8 cellular contexts compared by ENCODE assay signal in genomic region chr1:5991784-5992033, GRCh38. TPM values are rescaled to one million over a fixed set of nuclear protein-coding genes. Genes with fewer than 3 reads are reported as not detected.
A peak's percentile ranks its signal among the peaks of the same experiment; 100 is the strongest.
DNase-seq lines count a peak whose midpoint lies in the region; ATAC-seq and TF ChIP-seq lines count a peak whose summit lies in the region.

No MANE protein-coding gene starts in this region.

- ATAC-seq in GM21528 (IDR thresholded peaks at IDR 0.05; ENCODE audit: low FRiP score, unreplicated experiment) (peak; percentile 22), upper lobe of left lung (ENCODE audit: low FRiP score in 2 of 2) (peak in 1 of 2 donors; percentile 55), GM21825 (IDR thresholded peaks at IDR 0.05; ENCODE audit: unreplicated experiment) (no peak)

- H3K9me3 ChIP-seq in DOHH2 (ENCODE audit: control insufficient read depth, insufficient read depth, low read length): no peaks in the 10 kb centered on the region
- no peaks in the 10 kb centered on the region for H3K9me3 ChIP-seq in Karpas-422 (ENCODE audit: low read length)
- H3K9me3 ChIP-seq in mammary epithelial cell (replicated peaks; ENCODE audit: insufficient read depth, low read length): no peaks in the 10 kb centered on the region
- H3K9me3 ChIP-seq in upper lobe of left lung: no peaks in the 10 kb centered on the region

- H3K9me2 ChIP-seq in DOHH2 (replicated peaks; ENCODE audit: control insufficient read depth, low read length) (no peaks in the 10 kb centered on the region), Karpas-422 (replicated peaks; ENCODE audit: insufficient read depth, low read length) (no peaks in the 10 kb centered on the region)

- no peaks in the 10 kb centered on the region for H3K27me3 ChIP-seq in DOHH2 (ENCODE audit: control insufficient read depth, low read length)
- H3K27me3 ChIP-seq in Karpas-422 (ENCODE audit: low read length): no peaks in the 10 kb centered on the region
- H3K27me3 ChIP-seq in mammary epithelial cell (ENCODE audit: insufficient read depth, low read length): no peaks in the 10 kb centered on the region
- peaks cover 0 to 5% (median 0%) of the 10 kb centered on the region in 4 donors for H3K27me3 ChIP-seq in upper lobe of left lung

- TF ChIP-seq POLR2A in lower leg skin (IDR thresholded peaks at IDR 0.05): no peak
- no peak for TF ChIP-seq POLR2A in upper lobe of left lung (IDR thresholded peaks at IDR 0.05)

- H3F3A ChIP-seq in DOHH2 (ENCODE audit: control insufficient read depth, insufficient read depth): no peaks in the 10 kb centered on the region

- H3K4me3 ChIP-seq in DOHH2 (ENCODE audit: low read length) (peak overlapping the region; percentile 83), Karpas-422 (ENCODE audit: low read length) (peak overlapping the region; percentile 89), mammary epithelial cell (replicated peaks in 1 of 3; ENCODE audit: insufficient read depth in 1 of 3, low read depth in 2 of 3, low read length in 3 of 3) (peak overlapping the region; percentile 75 to 85 (median 84)), lower leg skin (ENCODE audit: low read depth, poor library complexity, severe bottlenecking) (peak overlapping the region; percentile 54), upper lobe of left lung (peak overlapping the region; percentile 68 to 99 (median 92))

- no peak for TF ChIP-seq EP300 in upper lobe of left lung (IDR thresholded peaks at IDR 0.05)

- H3K36me3 ChIP-seq in DOHH2 (ENCODE audit: control insufficient read depth, low read length): peaks cover 2% of the 10 kb centered on the region; the same call in 1 of the 2 replicates
- no peaks in the 10 kb centered on the region for H3K36me3 ChIP-seq in Karpas-422 (ENCODE audit: insufficient read depth, low read length)
- H3K36me3 ChIP-seq in mammary epithelial cell (ENCODE audit: insufficient read depth, low read length): no peaks in the 10 kb centered on the region
- no peaks in the 10 kb centered on the region for H3K36me3 ChIP-seq in upper lobe of left lung

- peak overlapping the region; percentile 97 for H3K4me2 ChIP-seq in DOHH2 (ENCODE audit: low read length)
- H3K4me2 ChIP-seq in Karpas-422 (ENCODE audit: low read depth, low read length, poor library complexity, severe bottlenecking): peak overlapping the region; percentile 99
- peak overlapping the region; percentile 86 for H3K4me2 ChIP-seq in mammary epithelial cell (ENCODE audit: insufficient read depth, low read depth, low read length)

- in situ Hi-C loops in mammary epithelial cell (cut with MboI; ENCODE audit: low sequenced_read_pairs in 2 of 2) (no loop called here), KBM-7 (cut with MboI; ENCODE audit: low pct_unique_long_range_greater_than_20kb, low sequenced_read_pairs) (no loop called here)

- intact Hi-C loops in mammary epithelial cell (cut with micrococcal nuclease) (no loop called here), lower leg skin (cut with DNase I; ENCODE audit: low total_unique reads) (no loop called here)

- WGBS in mammary epithelial cell (ENCODE audit: low coverage, missing lambda C conversion rate): no CpG with 5 or more reads among the region's 22 CpGs
- WGBS in lower leg skin, 2 donors: 0% methylated on average over 13 to 16 of the region's 22 CpGs
- WGBS in upper lobe of left lung, 2 donors: 0% methylated on average over 19 of the region's 22 CpGs; no CpG with 5 or more reads in 1 of the 2 donors

- CTCF ChIA-PET in mammary epithelial cell (lab: Charles Lee; ENCODE audit: low non-redundant PET): no interaction called here

- H3K79me2 ChIP-seq in DOHH2 (ENCODE audit: control insufficient read depth, low read length) (peaks cover 28% of the 10 kb centered on the region), Karpas-422 (ENCODE audit: low read length) (no peaks in the 10 kb centered on the region), mammary epithelial cell (ENCODE audit: insufficient read depth, low read length) (peaks cover 56% of the 10 kb centered on the region)

- H3K9ac ChIP-seq in Karpas-422 (ENCODE audit: low read length): peak overlapping the region; percentile 73
- peak overlapping the region; percentile 87 for H3K9ac ChIP-seq in mammary epithelial cell (ENCODE audit: insufficient read depth, low read length)

- DNase-seq in Karpas-422 (peak; percentile 74), mammary epithelial cell (no peak), lower leg skin (ENCODE audit: low spot score in 2 of 2) (no peak), upper lobe of left lung (no peak), KBM-7 (no peak)

- H4K20me1 ChIP-seq in DOHH2 (ENCODE audit: control insufficient read depth, insufficient read depth, low read depth, low read length) (peaks cover 8% of the 10 kb centered on the region; the same call in 1 of the 2 replicates), Karpas-422 (ENCODE audit: insufficient read depth, low read depth, low read length) (peaks cover 30% of the 10 kb centered on the region), mammary epithelial cell (ENCODE audit: insufficient read depth, low read length) (no peaks in the 10 kb centered on the region)

- peak overlapping the region; percentile 45 for H3K27ac ChIP-seq in DOHH2 (ENCODE audit: low read depth, low read length)
- H3K27ac ChIP-seq in Karpas-422 (ENCODE audit: low read length): no peak overlapping the region
- H3K27ac ChIP-seq in mammary epithelial cell (ENCODE audit: insufficient read depth, low read depth, low read length): peak overlapping the region; percentile 89
- H3K27ac ChIP-seq in upper lobe of left lung: peak overlapping the region; percentile 86 to 93 (median 88)

- no peak for TF ChIP-seq CTCF in DOHH2 (IDR thresholded peaks at IDR 0.05; ENCODE audit: low read depth, low read length, poor library complexity, severe bottlenecking)
- TF ChIP-seq CTCF in mammary epithelial cell (conservative IDR thresholded peaks at IDR 0.05 in 1 of 2, IDR thresholded peaks at IDR 0.05 in 1 of 2; ENCODE audit: extremely low read depth in 1 of 2, insufficient read depth in 1 of 2, low read depth in 1 of 2, low read length in 2 of 2): no peak
- TF ChIP-seq CTCF in lower leg skin (IDR thresholded peaks at IDR 0.05): no peak
- no peak for TF ChIP-seq CTCF in upper lobe of left lung (IDR thresholded peaks at IDR 0.05)

- dilution Hi-C loops in mammary epithelial cell (cut with HindIII; ENCODE audit: low sequenced_read_pairs): no loop called here

- no TSS peak for BruUV-seq in mammary epithelial cell (replicated peaks; lab: Mats Ljungman, UMichigan)

- H3K4me1 ChIP-seq in DOHH2 (ENCODE audit: control insufficient read depth, low read length): peaks cover 26% of the 10 kb centered on the region
- peaks cover 25% of the 10 kb centered on the region for H3K4me1 ChIP-seq in Karpas-422 (ENCODE audit: low read length)
- H3K4me1 ChIP-seq in mammary epithelial cell (ENCODE audit: insufficient read depth, low read length): peaks cover 18% of the 10 kb centered on the region
- H3K4me1 ChIP-seq in upper lobe of left lung: peaks cover 16 to 39% (median 30%) of the 10 kb centered on the region in 4 donors

- H2AFZ ChIP-seq in Karpas-422 (ENCODE audit: low read length) (peak overlapping the region; percentile 98; the same call in 1 of the 2 replicates), mammary epithelial cell (ENCODE audit: low read depth, low read length) (peak overlapping the region; percentile 90)

RNA-seq across cellular contexts. Expression of gene NPHP4, which starts 0.5 kb away (rescaled TPM):
- total RNA-seq in Karpas-422 (2014; rRNA removed; shearing (Covaris generic); ENCODE audit: low replicate concordance): 3.9 and 7.9 TPM in 2 replicates
- 10 to 100 TPM in 1 of 2 donors, 1 to 10 TPM in 1; 8.2 to 18.4 TPM for total RNA-seq in mammary epithelial cell
- 8.2 TPM for polyA plus RNA-seq in mammary epithelial cell
- polyA minus RNA-seq in mammary epithelial cell: 19.7 TPM
- total RNA-seq in lower leg skin: 10 to 100 TPM; 11.2 to 24.5 (median 18.2) TPM
- total RNA-seq in upper lobe of left lung: 10 to 100 TPM; 13.5 to 45.1 (median 19.9) TPM

RNA-seq across cellular contexts. Expression of gene KCNAB2, which starts 54.0 kb away (rescaled TPM):
- total RNA-seq in Karpas-422 (2014; rRNA removed; shearing (Covaris generic); ENCODE audit: low replicate concordance): 27.3 and 57.0 TPM in 2 replicates
- total RNA-seq in mammary epithelial cell (1 to 10 TPM; 4.8 to 7.4 TPM), lower leg skin (10 to 100 TPM in 2 of 4 donors, 1 to 10 TPM in 2; 4.2 to 12.0 (median 10.0) TPM), upper lobe of left lung (100 to 1,000 TPM in 3 of 6 donors, 10 to 100 TPM in 3; 36.9 to 129 (median 97.8) TPM)
- 4.8 TPM for polyA plus RNA-seq in mammary epithelial cell
- 14.3 TPM for polyA minus RNA-seq in mammary epithelial cell
